Comparison of ENCODE assay signal across 8 cellular contexts in the genomic region with DNA sequence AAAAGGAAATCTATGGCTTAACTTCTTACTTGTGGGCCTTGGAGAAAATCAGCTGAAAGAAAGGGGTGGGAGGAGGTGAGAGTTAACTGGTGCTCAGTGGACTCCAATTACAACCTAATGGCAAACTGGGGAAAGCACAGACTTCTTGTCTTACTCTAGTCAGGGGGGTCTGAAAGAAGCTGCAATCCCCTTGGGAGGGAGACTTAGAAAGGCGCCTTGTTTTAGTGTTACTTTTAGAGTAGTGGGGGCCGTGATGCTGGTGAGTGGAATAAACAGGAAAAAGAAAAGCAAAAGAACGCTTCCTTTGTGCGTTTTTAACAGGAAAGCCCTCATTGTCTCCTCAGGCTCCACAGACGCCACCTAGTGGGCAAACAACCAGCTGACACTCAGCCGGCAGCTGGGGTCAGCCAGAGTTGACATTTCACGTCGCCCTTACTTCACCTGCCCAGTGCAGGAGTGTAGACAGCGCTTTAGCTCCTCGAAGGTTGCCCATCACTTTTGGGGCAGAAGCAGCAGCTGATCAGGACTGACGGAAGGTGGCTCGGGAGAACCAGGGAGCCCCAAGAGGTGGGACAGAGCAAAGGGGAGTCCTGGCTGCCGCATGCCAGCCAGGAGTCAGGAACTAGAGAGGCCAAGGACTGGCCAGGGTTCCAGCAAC. TPM values are rescaled to one million over a fixed set of nuclear protein-coding genes. Genes with fewer than 3 reads are reported as not detected.
DNase-seq lines count a peak whose midpoint lies in the region; ATAC-seq lines count a peak whose summit lies in the region.

No MANE protein-coding gene starts in this region.

- no peak overlapping the region for H2BK120ac ChIP-seq in mesenchymal stem cell (ENCODE audit: low read depth, low read length)

- peak overlapping the region; percentile 51 for H3K4me3 Mint-ChIP-seq in activated CD4-positive, alpha-beta memory T cell treated with anti-CD3 and anti-CD28 coated beads, Interleukin-2, amount 10 ng/mL, durations not matched to agents 7 days and 5 days

- H2BK15ac ChIP-seq in mesenchymal stem cell (ENCODE audit: low read depth, poor library complexity, severe bottlenecking): no peak overlapping the region

- DNase-seq in Ammon's horn (ENCODE audit: low spot score): peak; percentile 72
- DNase-seq in NCI-H69 (lab: John Stamatoyannopoulos, UW): peak; percentile 77
- peak; percentile 80 for DNase-seq in activated CD4-positive, alpha-beta memory T cell treated with anti-CD3 and anti-CD28 coated beads, Interleukin-2, amount 10 ng/mL, durations not matched to agents 7 days and 5 days
- peak; percentile 54 for DNase-seq in effector CD8-positive, alpha-beta T cell (lab: John Stamatoyannopoulos, UW)
- DNase-seq in mesenchymal stem cell: peak; percentile 71
- DNase-seq in stimulated activated CD8-positive, alpha-beta memory T cell treated with anti-CD3 and anti-CD28 coated beads, Interleukin-15, amount 100 ng/mL, for 1 hour (ENCODE audit: low read depth): peak; percentile 53

- peak overlapping the region; percentile 73 for H3K4me2 ChIP-seq in mesenchymal stem cell (ENCODE audit: low read length, poor library complexity, severe bottlenecking)

- H3K4me1 ChIP-seq in mesenchymal stem cell (ENCODE audit: control insufficient read depth, insufficient read depth, low read depth, low read length): peaks cover 5% of the 10 kb centered on the region

- peaks cover 10% of the 10 kb centered on the region for H3K27me3 Mint-ChIP-seq in activated CD4-positive, alpha-beta memory T cell treated with anti-CD3 and anti-CD28 coated beads, Interleukin-2, amount 10 ng/mL, durations not matched to agents 7 days and 5 days

- no peak overlapping the region for H3K4ac ChIP-seq in mesenchymal stem cell (ENCODE audit: low read depth in 1 of 2, low read length in 2 of 2)

- H3K9me3 ChIP-seq in mesenchymal stem cell (ENCODE audit: control insufficient read depth, low read length): no peaks in the 10 kb centered on the region

- no peak overlapping the region for H2BK12ac ChIP-seq in mesenchymal stem cell (ENCODE audit: low read length in 2 of 2)

- H3K4me1 Mint-ChIP-seq in activated CD4-positive, alpha-beta memory T cell treated with anti-CD3 and anti-CD28 coated beads, Interleukin-2, amount 10 ng/mL, durations not matched to agents 7 days and 5 days: peaks cover 12% of the 10 kb centered on the region

- H3K27ac ChIP-seq in mesenchymal stem cell (ENCODE audit: low read length, poor library complexity, severe bottlenecking): no peak overlapping the region

- no peak overlapping the region for H2AK5ac ChIP-seq in mesenchymal stem cell (ENCODE audit: low read length, severe bottlenecking)

- H3K23ac ChIP-seq in mesenchymal stem cell (ENCODE audit: low read length in 2 of 2): no peak overlapping the region

- CTCF ChIA-PET in activated CD4-positive, alpha-beta memory T cell treated with anti-CD3 and anti-CD28 coated beads, Interleukin-2, amount 10 ng/mL, durations not matched to agents 7 days and 5 days (lab: Charles Lee): interaction anchor here (0.6 to 3.8 kb wide), 31 partner anchors 8 to 700 kb away, joined by 3 to 29 read pairs (median 4); a partner anchor contains a TSS

- H3K36me3 ChIP-seq in mesenchymal stem cell (ENCODE audit: control insufficient read depth in 1 of 2, insufficient read depth in 2 of 2, low read depth in 1 of 2, low read length in 2 of 2): no peaks in the 10 kb centered on the region

- no peaks in the 10 kb centered on the region for H3K79me1 ChIP-seq in mesenchymal stem cell (replicated peaks; ENCODE audit: low read length, poor library complexity, severe bottlenecking)

- H3K27ac Mint-ChIP-seq in activated CD4-positive, alpha-beta memory T cell treated with anti-CD3 and anti-CD28 coated beads, Interleukin-2, amount 10 ng/mL, durations not matched to agents 7 days and 5 days: peak overlapping the region; percentile 11

- POLR2A ChIA-PET in activated CD4-positive, alpha-beta memory T cell treated with anti-CD3 and anti-CD28 coated beads, Interleukin-2, amount 10 ng/mL, durations not matched to agents 7 days and 5 days (lab: Charles Lee): interaction anchor here (0.7 kb wide), 1 partner anchor 57 kb away, joined by 4 read pairs; no protein-coding TSS in a partner anchor

- H3K4me3 ChIP-seq in mesenchymal stem cell (ENCODE audit: insufficient read depth in 1 of 2, low read depth in 1 of 2, low read length in 2 of 2): peak overlapping the region in 1 of 2 experiments; percentile 26

- H3K14ac ChIP-seq in mesenchymal stem cell (ENCODE audit: low read length in 2 of 2): no peak overlapping the region

- H3K36me3 Mint-ChIP-seq in activated CD4-positive, alpha-beta memory T cell treated with anti-CD3 and anti-CD28 coated beads, Interleukin-2, amount 10 ng/mL, durations not matched to agents 7 days and 5 days (ENCODE audit: low read depth): no peaks in the 10 kb centered on the region

- no peak overlapping the region for H4K91ac ChIP-seq in mesenchymal stem cell (ENCODE audit: low read length)

- 17% methylated on average over 13 of the region's 13 CpGs for WGBS in mesenchymal stem cell

- H2AFZ ChIP-seq in mesenchymal stem cell (ENCODE audit: low read depth, low read length): no peak overlapping the region

- H4K8ac ChIP-seq in mesenchymal stem cell (ENCODE audit: low read length): peak overlapping the region; percentile 29

- H3K9ac ChIP-seq in mesenchymal stem cell (ENCODE audit: low read length): peak overlapping the region; percentile 75

- no peaks in the 10 kb centered on the region for H3K9me3 Mint-ChIP-seq in activated CD4-positive, alpha-beta memory T cell treated with anti-CD3 and anti-CD28 coated beads, Interleukin-2, amount 10 ng/mL, durations not matched to agents 7 days and 5 days

- no peaks in the 10 kb centered on the region for H3K27me3 ChIP-seq in mesenchymal stem cell (ENCODE audit: control insufficient read depth in 1 of 2, insufficient read depth in 1 of 2, low read length in 2 of 2)

- H3K18ac ChIP-seq in mesenchymal stem cell (ENCODE audit: low read depth in 1 of 2, low read length in 2 of 2): no peak overlapping the region

- ATAC-seq in GM18873 (IDR thresholded peaks at IDR 0.05; ENCODE audit: low FRiP score, unreplicated experiment): peak; percentile 88
- ATAC-seq in HG03280 (IDR thresholded peaks at IDR 0.05; ENCODE audit: unreplicated experiment): peak; percentile 90

- no peak overlapping the region for H2BK5ac ChIP-seq in mesenchymal stem cell (ENCODE audit: low read depth, low read length, poor library complexity, severe bottlenecking)

RNA-seq across cellular contexts. Expression of a gene that starts 55.9 kb away (rescaled TPM):
- total RNA-seq in activated CD4-positive, alpha-beta memory T cell treated with anti-CD3 and anti-CD28 coated beads, Interleukin-2, amount 10 ng/mL, durations not matched to agents 7 days and 5 days: 10 to 100 TPM; 58.7 to 67.0 TPM
- polyA plus RNA-seq in mesenchymal stem cell (2013, experiment 1 of 2): 132 TPM
- polyA plus RNA-seq in mesenchymal stem cell (2013, experiment 2 of 2): 130 TPM

RNA-seq across cellular contexts. Expression of a gene that starts 56.5 kb away (rescaled TPM):
- total RNA-seq in activated CD4-positive, alpha-beta memory T cell treated with anti-CD3 and anti-CD28 coated beads, Interleukin-2, amount 10 ng/mL, durations not matched to agents 7 days and 5 days: 1 to 10 TPM; 1.5 to 2.2 TPM
- polyA plus RNA-seq in mesenchymal stem cell (2013, experiment 1 of 2): not detected
- not detected for polyA plus RNA-seq in mesenchymal stem cell (2013, experiment 2 of 2)
